Comparison of ENCODE assay signal across 13 cellular contexts in the genomic region with DNA sequence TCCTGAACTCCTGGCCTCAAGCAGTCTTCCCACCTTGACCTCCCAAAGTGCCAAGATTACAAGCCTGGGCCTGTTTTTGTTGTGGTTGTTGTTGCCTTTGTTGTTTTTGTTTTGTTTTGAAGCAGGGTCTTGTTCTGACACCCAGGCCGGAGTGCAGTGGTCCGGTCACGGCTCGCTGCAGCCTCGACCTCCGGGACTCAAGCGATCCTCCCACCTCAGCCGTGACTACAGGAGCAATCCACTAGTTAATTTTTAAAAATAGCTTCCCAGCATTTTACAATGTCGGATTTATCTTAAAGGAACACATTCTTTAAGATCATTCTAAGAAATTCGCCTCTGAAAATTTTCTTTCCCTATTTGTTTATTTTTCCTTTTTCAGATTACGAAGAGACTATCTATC. TPM values are rescaled to one million over a fixed set of nuclear protein-coding genes. Genes with fewer than 3 reads are reported as not detected.
A peak's percentile ranks its signal among the peaks of the same experiment; 100 is the strongest.
DNase-seq lines count a peak whose midpoint lies in the region; ATAC-seq, FAIRE-seq and TF ChIP-seq lines count a peak whose summit lies in the region.
"Had no signal": no experiment of that assay in that cellular context is flagged by ENCODE, and none has a peak within 500 bp of the region (broad histone marks: within the 10 kb centered on the region; RNA-seq: fewer than 3 reads in every experiment).

No MANE protein-coding gene starts in this region.

- WGBS in mammary epithelial cell (ENCODE audit: low coverage, missing lambda C conversion rate): 100% methylated on average over 3 of the region's 11 CpGs
- WGBS in upper lobe of left lung, 2 donors: 73 to 79% methylated on average over 11 of the region's 11 CpGs

- H3K27me3 Mint-ChIP-seq in MCF 10A (ENCODE audit: insufficient read depth, unreplicated experiment): no peaks in the 10 kb centered on the region
- H3K27me3 Mint-ChIP-seq in astrocyte (ENCODE audit: low read depth, unreplicated experiment): no peaks in the 10 kb centered on the region

- H3K4me3 Mint-ChIP-seq in MCF 10A (ENCODE audit: unreplicated experiment) (no peak overlapping the region), astrocyte (ENCODE audit: unreplicated experiment) (no peak overlapping the region)

- H3K36me3 ChIP-seq in mammary epithelial cell (ENCODE audit: insufficient read depth, low read length) (peaks cover 8% of the 10 kb centered on the region), astrocyte (ENCODE audit: insufficient read depth, low read length) (no peaks in the 10 kb centered on the region), muscle layer of colon (ENCODE audit: insufficient read depth, low read length) (peaks cover 21% of the 10 kb centered on the region), upper lobe of left lung (peaks cover 0 to 12% (median 4%) of the 10 kb centered on the region in 4 donors)

- H3K4me3 ChIP-seq in mammary epithelial cell (replicated peaks in 1 of 3; ENCODE audit: insufficient read depth in 1 of 3, low read depth in 2 of 3, low read length in 3 of 3) (no peak overlapping the region), astrocyte (ENCODE audit: insufficient read depth, low read depth, low read length) (no peak overlapping the region), muscle layer of colon (ENCODE audit: low read depth in 1 of 2, low read length in 2 of 2) (no peak overlapping the region), upper lobe of left lung (no peak overlapping the region)

- H3K9ac ChIP-seq in mammary epithelial cell (ENCODE audit: insufficient read depth, low read length) (no peak overlapping the region), astrocyte (ENCODE audit: low read length) (no peak overlapping the region), muscle layer of colon (ENCODE audit: low read length) (no peak overlapping the region)

- ATAC-seq in upper lobe of left lung (ENCODE audit: low FRiP score in 2 of 2): no peak

- no peaks in the 10 kb centered on the region for H3K9me3 ChIP-seq in mammary epithelial cell (replicated peaks; ENCODE audit: insufficient read depth, low read length)
- no peaks in the 10 kb centered on the region for H3K9me3 ChIP-seq in astrocyte (ENCODE audit: insufficient read depth, low read depth, low read length)
- no peaks in the 10 kb centered on the region for H3K9me3 ChIP-seq in muscle layer of colon (ENCODE audit: low read length)
- no peaks in the 10 kb centered on the region for H3K9me3 ChIP-seq in upper lobe of left lung

- peaks cover 62% of the 10 kb centered on the region for H3K36me3 Mint-ChIP-seq in MCF 10A (ENCODE audit: insufficient read depth, unreplicated experiment)
- peaks cover 33% of the 10 kb centered on the region for H3K36me3 Mint-ChIP-seq in astrocyte (ENCODE audit: low read depth, unreplicated experiment)

- in situ Hi-C loops in mammary epithelial cell (cut with MboI; ENCODE audit: low sequenced_read_pairs in 2 of 2): loop anchor here in 1 of 2 donors (10.0 kb wide), 1 partner anchor 63 kb away; a partner anchor contains a TSS

- BruUV-seq in MCF 10A (replicated peaks; lab: Mats Ljungman, UMichigan) (no TSS peak), mammary epithelial cell (replicated peaks; lab: Mats Ljungman, UMichigan) (no TSS peak)

- no peak for TF ChIP-seq EP300 in upper lobe of left lung (IDR thresholded peaks at IDR 0.05)

- CTCF ChIA-PET in MCF 10A (lab: Yijun Ruan, JAX) (interaction anchor here (0.6 kb wide), 2 partner anchors 103 to 106 kb away, joined by 3 read pairs; no protein-coding TSS in a partner anchor), mammary epithelial cell (lab: Charles Lee; ENCODE audit: low non-redundant PET) (no interaction called here)

- H2AFZ ChIP-seq in mammary epithelial cell (ENCODE audit: low read depth, low read length) (no peak overlapping the region), astrocyte (ENCODE audit: low read depth, low read length) (no peak overlapping the region)

- dilution Hi-C loops in mammary epithelial cell (cut with HindIII; ENCODE audit: low sequenced_read_pairs): loop anchor here (5.0 kb wide), 1 partner anchor 60 kb away; no protein-coding TSS in a partner anchor

- peaks cover 4% of the 10 kb centered on the region for H3K4me1 Mint-ChIP-seq in MCF 10A (ENCODE audit: insufficient read depth, unreplicated experiment)
- peaks cover 40% of the 10 kb centered on the region for H3K4me1 Mint-ChIP-seq in astrocyte (ENCODE audit: low read depth, unreplicated experiment)

- H3K9me3 Mint-ChIP-seq in MCF 10A (ENCODE audit: unreplicated experiment) (no peaks in the 10 kb centered on the region), astrocyte (ENCODE audit: unreplicated experiment) (no peaks in the 10 kb centered on the region)

- TF ChIP-seq CTCF in MCF 10A (IDR thresholded peaks at IDR 0.05; ENCODE audit: unreplicated experiment) (no peak), mammary epithelial cell (conservative IDR thresholded peaks at IDR 0.05 in 1 of 2, IDR thresholded peaks at IDR 0.05 in 1 of 2; ENCODE audit: extremely low read depth in 1 of 2, insufficient read depth in 1 of 2, low read depth in 1 of 2, low read length in 2 of 2) (no peak), astrocyte (IDR thresholded peaks at IDR 0.05; ENCODE audit: insufficient read depth, low read depth, low read length) (no peak), upper lobe of left lung (IDR thresholded peaks at IDR 0.05) (no peak)

- no peaks in the 10 kb centered on the region for H3K27me3 ChIP-seq in mammary epithelial cell (ENCODE audit: insufficient read depth, low read length)
- no peaks in the 10 kb centered on the region for H3K27me3 ChIP-seq in astrocyte (ENCODE audit: insufficient read depth, low read length)
- no peaks in the 10 kb centered on the region for H3K27me3 ChIP-seq in muscle layer of colon (ENCODE audit: control insufficient read depth in 1 of 2, insufficient read depth in 2 of 2, low read length in 2 of 2)
- H3K27me3 ChIP-seq in upper lobe of left lung: no peaks in the 10 kb centered on the region

- H3K4me2 ChIP-seq in mammary epithelial cell (ENCODE audit: insufficient read depth, low read depth, low read length): no peak overlapping the region
- H3K4me2 ChIP-seq in astrocyte (ENCODE audit: low read length): no peak overlapping the region

- peaks cover 25% of the 10 kb centered on the region for H3K4me1 ChIP-seq in mammary epithelial cell (ENCODE audit: insufficient read depth, low read length)
- H3K4me1 ChIP-seq in astrocyte (ENCODE audit: insufficient read depth, low read length): peaks cover 34% of the 10 kb centered on the region
- H3K4me1 ChIP-seq in muscle layer of colon (ENCODE audit: insufficient read depth, low read length): peaks cover 39% of the 10 kb centered on the region
- peaks cover 48 to 67% (median 57%) of the 10 kb centered on the region in 4 donors for H3K4me1 ChIP-seq in upper lobe of left lung

- no peak for FAIRE-seq in astrocyte (lab: Jason Lieb, UNC)
- FAIRE-seq: endometrium had no signal

- DNase-seq in MCF 10A (ENCODE audit: unreplicated experiment) (no peak), mammary epithelial cell (no peak), astrocyte (ENCODE audit: low read depth) (no peak), upper lobe of left lung (no peak), hippocampal formation (lab: John Stamatoyannopoulos, UW) (no peak), NCI-H510A treated with DMSO at 0.1 percent for 48 hours (lab: John Stamatoyannopoulos, UW) (no peak), SIG-M5 (lab: John Stamatoyannopoulos, UW) (no peak)
- DNase-seq: activated effector memory CD4-positive, alpha-beta T cell treated with Interleukin-2 at 50 U/mL for 16 hours; AML-193; NCI-H748 treated with DMSO at 0.1 percent for 48 hours; T1000 had no signal

- H3K79me2 ChIP-seq in mammary epithelial cell (ENCODE audit: insufficient read depth, low read length): peaks cover 73% of the 10 kb centered on the region
- H3K79me2 ChIP-seq in astrocyte (ENCODE audit: insufficient read depth, low read length): peaks cover 52% of the 10 kb centered on the region

- H4K20me1 ChIP-seq in mammary epithelial cell (ENCODE audit: insufficient read depth, low read length) (no peaks in the 10 kb centered on the region), astrocyte (ENCODE audit: insufficient read depth, low read length) (peaks cover 17% of the 10 kb centered on the region)

- intact Hi-C loops in MCF 10A (cut with micrococcal nuclease): no loop called here
- intact Hi-C loops in mammary epithelial cell (cut with micrococcal nuclease): no loop called here

- H3K27ac Mint-ChIP-seq in MCF 10A (ENCODE audit: low read depth, unreplicated experiment) (peak overlapping the region; percentile 73), astrocyte (ENCODE audit: unreplicated experiment) (peak overlapping the region; percentile 8)

- H3K27ac ChIP-seq in mammary epithelial cell (ENCODE audit: insufficient read depth, low read depth, low read length) (no peak overlapping the region), astrocyte (ENCODE audit: low read depth, low read length) (no peak overlapping the region), muscle layer of colon (ENCODE audit: low read depth, low read length) (peak overlapping the region; percentile 48), upper lobe of left lung (peak overlapping the region; percentile 88 to 94 (median 91))

- TF ChIP-seq POLR2A in upper lobe of left lung (IDR thresholded peaks at IDR 0.05): no peak

- POLR2A ChIA-PET in MCF 10A (lab: Yijun Ruan, JAX): interaction anchor here (0.6 to 4.6 kb wide), 6 partner anchors 12 to 130 kb away, joined by 3 to 45 read pairs (median 4); a partner anchor contains a TSS

RNA-seq across cellular contexts. Expression of a gene that starts 27.7 kb away (rescaled TPM):
- total RNA-seq in MCF 10A (2022) (26.5 and 35.0 TPM in 2 replicates), mammary epithelial cell (10 to 100 TPM; 35.5 to 41.5 TPM), astrocyte (70.7 and 75.6 TPM in 2 replicates), upper lobe of left lung (100 to 1,000 TPM in 1 of 6 donors, 10 to 100 TPM in 5; 23.4 to 152 (median 52.1) TPM)
- polyA plus RNA-seq in mammary epithelial cell: 14.3 TPM
- 3.3 TPM for polyA minus RNA-seq in mammary epithelial cell

Comparison
In these comparisons a context has a peak if more than half of its experiments do, and no peak if none do; other contexts are left out.
1. H3K27ac ChIP-seq: peak in muscle layer of colon (single experiment) and upper lobe of left lung (4 of 4); none in mammary epithelial cell (single experiment) and astrocyte (single experiment).